In genomic region chr9:35649431-35650340, GRCh38 we compare ENCODE assay signal across 9 cellular contexts. TPM values are rescaled to one million over a fixed set of nuclear protein-coding genes. Genes with fewer than 3 reads are reported as not detected.
DNase-seq lines count a peak whose midpoint lies in the region; ATAC-seq and TF ChIP-seq lines count a peak whose summit lies in the region.
"Had no signal": no experiment of that assay in that cellular context is flagged by ENCODE, and none has a peak within 500 bp of the region (broad histone marks: within the 10 kb centered on the region; RNA-seq: fewer than 3 reads in every experiment).

No MANE protein-coding gene starts in this region.

- peaks cover 41 to 44% of the 10 kb centered on the region in 2 donors for H3K4me1 Mint-ChIP-seq in effector memory CD8-positive, alpha-beta T cell (ENCODE audit: low read depth in 2 of 2)
- H3K4me1 Mint-ChIP-seq in Calu3 (ENCODE audit: low read depth, unreplicated experiment) = peaks cover 12% of the 10 kb centered on the region

- peak; percentile 6 for ATAC-seq in effector memory CD8-positive, alpha-beta T cell (replicated peaks)
- ATAC-seq in GM19035 (IDR thresholded peaks at IDR 0.05; ENCODE audit: unreplicated experiment) (no peak), GM21576 (IDR thresholded peaks at IDR 0.05; ENCODE audit: unreplicated experiment) (no peak)

- DNase-seq in T-helper 9 cell (peak; percentile 23), Calu3 (no peak), HAP-1 (ENCODE audit: low spot score in 2 of 2) (no peak)
- DNase-seq in effector memory CD8-positive, alpha-beta T cell = no peak
- peak; percentile 44 for DNase-seq in stimulated activated CD4-positive, alpha-beta T cell treated with anti-CD3 and anti-CD28 coated beads, Interleukin-4, amount 100 ng/mL, for 4 hours
- DNase-seq: NCI-H1930 had no signal

- H3K27me3 ChIP-seq in HAP-1 (ENCODE audit: low read depth) = no peaks in the 10 kb centered on the region

- H3K4me1 ChIP-seq in HAP-1 = peaks cover 9% of the 10 kb centered on the region

- CTCF ChIA-PET in Calu3 (lab: Charles Lee) = interaction anchor here (1.1 kb wide), 1 partner anchor 15 kb away, joined by 3 read pairs; the partner anchor contains the start of gene ARHGEF39

- TF ChIP-seq CTCF in Calu3 (IDR thresholded peaks at IDR 0.05; ENCODE audit: unreplicated experiment) = no peak

- H3K27ac Mint-ChIP-seq in effector memory CD8-positive, alpha-beta T cell = peak overlapping the region; percentile 91 to 96
- H3K27ac Mint-ChIP-seq in Calu3 (ENCODE audit: unreplicated experiment) = no peak overlapping the region

- H3K36me3 ChIP-seq in HAP-1 (replicated peaks) = no peaks in the 10 kb centered on the region

- H3K4me3 Mint-ChIP-seq in effector memory CD8-positive, alpha-beta T cell = peak overlapping the region; percentile 91 to 92
- H3K4me3 Mint-ChIP-seq in Calu3 (ENCODE audit: low read depth, unreplicated experiment) = no peak overlapping the region

- no peak overlapping the region for H3K4me3 ChIP-seq in HAP-1

- H3K9me3 ChIP-seq in HAP-1 = no peaks in the 10 kb centered on the region

- peak; percentile 61 for TF ChIP-seq POLR2A in GM19193 (IDR thresholded peaks at IDR 0.05; ENCODE audit: extremely low read depth, insufficient read depth, insufficient read length)

- H3K9me3 Mint-ChIP-seq in effector memory CD8-positive, alpha-beta T cell = no peaks in the 10 kb centered on the region
- no peaks in the 10 kb centered on the region for H3K9me3 Mint-ChIP-seq in Calu3 (ENCODE audit: low read depth, unreplicated experiment)

- intact Hi-C loops in Calu3 (cut with micrococcal nuclease; ENCODE audit: unreplicated experiment) = no loop called here

- BruUV-seq in Calu3 (replicated peaks; lab: Mats Ljungman, UMichigan) = no TSS peak

- peaks cover 29% of the 10 kb centered on the region for H3K36me3 Mint-ChIP-seq in effector memory CD8-positive, alpha-beta T cell (ENCODE audit: insufficient read depth)
- H3K36me3 Mint-ChIP-seq in Calu3 (ENCODE audit: insufficient read depth, unreplicated experiment) = peaks cover 12% of the 10 kb centered on the region

- in situ Hi-C loops in HAP-1 (cut with MboI; ENCODE audit: low sequenced_read_pairs) = no loop called here

- no peaks in the 10 kb centered on the region for H3K27me3 Mint-ChIP-seq in effector memory CD8-positive, alpha-beta T cell
- H3K27me3 Mint-ChIP-seq in Calu3 (ENCODE audit: unreplicated experiment) = peaks cover 22% of the 10 kb centered on the region

RNA-seq across cellular contexts. Expression of gene SIT1, which starts 1.0 kb away (rescaled TPM):
- not detected in 2 replicates for total RNA-seq in Calu3 (2022)

RNA-seq across cellular contexts. Expression of gene RMRP, which starts 8.1 kb away (rescaled TPM):
- total RNA-seq in Calu3 (2022) = 8,471 and 11,520 TPM in 2 replicates

RNA-seq across cellular contexts. Expression of gene CCDC107, which starts 8.4 kb away (rescaled TPM):
- total RNA-seq in Calu3 (2022) = 7.9 and 8.0 TPM in 2 replicates

RNA-seq across cellular contexts. Expression of gene ARHGEF39, which starts 15.3 kb away (rescaled TPM):
- 14.2 and 15.4 TPM in 2 replicates for total RNA-seq in Calu3 (2022)

RNA-seq across cellular contexts. Expression of gene CA9, which starts 24.0 kb away (rescaled TPM):
- 0.64 and 0.76 TPM in 2 replicates for total RNA-seq in Calu3 (2022)

Comparison
In these comparisons a context has a peak if more than half of its experiments do, and no peak if none do; other contexts are left out.
1. DNase-seq: peak in T-helper 9 cell (single experiment) and stimulated activated CD4-positive, alpha-beta T cell treated with anti-CD3 and anti-CD28 coated beads, Interleukin-4, amount 100 ng/mL, for 4 hours (2 of 2); none in effector memory CD8-positive, alpha-beta T cell (0 of 3), Calu3 (single experiment) and HAP-1 (0 of 2).